ENCODE assay signal across 9 cellular contexts in the genomic region with DNA sequence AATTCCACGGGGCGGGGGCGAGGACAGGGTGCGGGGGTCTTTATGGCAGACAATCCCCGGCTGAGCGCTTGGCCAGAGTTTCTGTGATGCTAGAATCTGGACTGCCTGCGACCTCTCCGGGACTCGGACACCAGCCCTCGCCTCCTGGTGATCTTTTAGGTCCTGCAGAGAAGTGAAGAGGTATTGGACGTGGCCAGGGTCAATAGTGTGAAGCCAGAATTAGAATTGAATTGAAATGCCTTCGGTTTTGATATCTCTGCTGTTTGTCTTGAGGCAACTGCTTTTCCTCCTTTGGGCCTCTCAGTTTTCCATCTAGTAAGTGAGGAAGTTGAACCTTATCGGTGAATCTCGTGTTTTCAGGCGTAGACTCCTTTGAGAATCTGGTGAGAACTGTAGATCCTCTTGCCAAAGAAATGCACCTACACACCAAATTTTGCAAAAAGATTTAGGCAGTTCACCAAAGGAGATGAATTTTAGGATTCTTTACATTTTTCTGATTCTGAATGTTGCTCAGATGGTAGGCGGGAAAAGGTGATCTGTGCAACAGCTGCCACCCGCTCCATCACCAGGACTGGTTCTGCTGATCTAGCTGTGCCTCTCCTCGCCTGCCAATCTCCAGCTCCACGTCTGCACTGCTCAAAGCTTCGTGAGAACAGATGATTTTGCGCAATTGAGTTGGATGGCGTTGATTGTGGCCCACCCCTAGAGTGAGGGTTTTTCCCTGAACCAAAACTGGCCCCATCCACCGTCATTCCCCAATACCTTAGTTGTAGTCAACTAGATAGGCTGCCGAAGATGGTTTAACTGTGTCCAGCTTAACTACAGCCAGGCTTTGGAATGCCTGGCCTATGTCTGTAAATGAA. TPM values are rescaled to one million over a fixed set of nuclear protein-coding genes. Genes with fewer than 3 reads are reported as not detected.
DNase-seq lines count a peak whose midpoint lies in the region; ATAC-seq and TF ChIP-seq lines count a peak whose summit lies in the region.
"Had no signal": no experiment of that assay in that cellular context is flagged by ENCODE, and none has a peak within 500 bp of the region (broad histone marks: within the 10 kb centered on the region; RNA-seq: fewer than 3 reads in every experiment).

No MANE protein-coding gene starts in this region.

- H3K4me3 Mint-ChIP-seq in dendritic cell treated with granulocyte-macrophage colony-stimulating factor and Interleukin-4, amounts not matched to agents 40 ng/mL and 50 ng/mL, for 4 days = peak overlapping the region; percentile 100

- peak overlapping the region; percentile 94 for H3K4me2 ChIP-seq in BLaER1

- CTCF ChIA-PET in Panc1 (lab: Charles Lee) = no interaction called here

- H3K27ac Mint-ChIP-seq in dendritic cell treated with granulocyte-macrophage colony-stimulating factor and Interleukin-4, amounts not matched to agents 40 ng/mL and 50 ng/mL, for 4 days = peak overlapping the region; percentile 97

- TSS peak; percentile 95 for BruUV-seq in Panc1 (replicated peaks; lab: Mats Ljungman, UMichigan)

- H3K36me3 ChIP-seq in BLaER1 = peaks cover 4% of the 10 kb centered on the region
- H3K36me3 ChIP-seq in Panc1 (ENCODE audit: control insufficient read depth, insufficient read depth, low read length) = peaks cover 7% of the 10 kb centered on the region; the same call in 1 of the 2 replicates

- peaks cover 41% of the 10 kb centered on the region for H4K20me1 ChIP-seq in BLaER1

- H3K4me1 ChIP-seq in BLaER1 = peaks cover 46% of the 10 kb centered on the region
- H3K4me1 ChIP-seq in Panc1 (ENCODE audit: control insufficient read depth, insufficient read depth, low read length) = peaks cover 29% of the 10 kb centered on the region

- H3K4me3 ChIP-seq in BLaER1 (peak overlapping the region; percentile 95), Panc1 (ENCODE audit: low read depth in 2 of 2, low read length in 2 of 2) (peak overlapping the region; percentile 74 to 100)

- H3K27me3 ChIP-seq in BLaER1 = no peaks in the 10 kb centered on the region
- H3K27me3 ChIP-seq in Panc1 (ENCODE audit: control insufficient read depth, insufficient read depth, low read length) = no peaks in the 10 kb centered on the region

- TF ChIP-seq CTCF in Panc1 (IDR thresholded peaks at IDR 0.05) = no peak

- peaks cover 56% of the 10 kb centered on the region for H3K4me1 Mint-ChIP-seq in dendritic cell treated with granulocyte-macrophage colony-stimulating factor and Interleukin-4, amounts not matched to agents 40 ng/mL and 50 ng/mL, for 4 days (ENCODE audit: low read depth)

- in situ Hi-C loops in Panc1 (cut with HindIII; ENCODE audit: low pct_unique_long_range_greater_than_20kb, low sequenced_read_pairs) = no loop called here

- no peaks in the 10 kb centered on the region for H3K9me3 Mint-ChIP-seq in dendritic cell treated with granulocyte-macrophage colony-stimulating factor and Interleukin-4, amounts not matched to agents 40 ng/mL and 50 ng/mL, for 4 days

- peaks cover 33% of the 10 kb centered on the region for H3K36me3 Mint-ChIP-seq in dendritic cell treated with granulocyte-macrophage colony-stimulating factor and Interleukin-4, amounts not matched to agents 40 ng/mL and 50 ng/mL, for 4 days (ENCODE audit: low read depth)

- H3K9me3 ChIP-seq in BLaER1 (no peaks in the 10 kb centered on the region), Panc1 (ENCODE audit: control insufficient read depth, insufficient read depth, low read depth, low read length) (no peaks in the 10 kb centered on the region)

- ATAC-seq in GM19328 (IDR thresholded peaks at IDR 0.05; ENCODE audit: unreplicated experiment) = peak; percentile 7
- ATAC-seq in Panc1 = peak; percentile 6; the same call in 1 of the 2 replicates
- ATAC-seq in HG02588 (IDR thresholded peaks at IDR 0.05; ENCODE audit: unreplicated experiment) = no peak

- peak overlapping the region; percentile 93 for H3K27ac ChIP-seq in BLaER1
- H3K27ac ChIP-seq in Panc1 (ENCODE audit: low read length) = peak overlapping the region; percentile 92

- no peaks in the 10 kb centered on the region for H3K27me3 Mint-ChIP-seq in dendritic cell treated with granulocyte-macrophage colony-stimulating factor and Interleukin-4, amounts not matched to agents 40 ng/mL and 50 ng/mL, for 4 days

- H3K9ac ChIP-seq in BLaER1 = peak overlapping the region; percentile 96

- POLR2A ChIA-PET in Panc1 (lab: Charles Lee) = no interaction called here

- intact Hi-C loops in Panc1 (cut with micrococcal nuclease; ENCODE audit: unreplicated experiment) = loop anchor here (10.0 kb wide), 1 partner anchor 393 kb away; no protein-coding TSS in a partner anchor
- intact Hi-C loops in dendritic cell treated with granulocyte-macrophage colony-stimulating factor and Interleukin-4, amounts not matched to agents 40 ng/mL and 50 ng/mL, for 4 days (cut with micrococcal nuclease) = loop anchor here (1.0 to 10.0 kb wide), 5 partner anchors 100 to 676 kb away; a partner anchor contains a TSS

- DNase-seq in Panc1 (ENCODE audit: low read depth, low spot score) (no peak), mucosa of gallbladder (ENCODE audit: low spot score) (peak; percentile 20), dedifferentiated amniotic fluid mesenchymal stem cell (ENCODE audit: extremely low spot score) (no peak), NCI-H1694 (lab: John Stamatoyannopoulos, UW) (no peak)

RNA-seq across cellular contexts. Expression of a gene that starts 0.8 kb away (rescaled TPM):
- 37.8 TPM for total RNA-seq in Panc1 (2021; ENCODE audit: unreplicated experiment)
- 24.2 TPM for polyA plus RNA-seq in Panc1 (2012; ENCODE audit: insufficient read length)
- total RNA-seq in mucosa of gallbladder = 34.8 TPM

RNA-seq across cellular contexts. Expression of a gene that starts 24.4 kb away (rescaled TPM):
- total RNA-seq in Panc1 (2021; ENCODE audit: unreplicated experiment) (0.49 TPM), mucosa of gallbladder (48.9 TPM)
- 0.27 TPM for polyA plus RNA-seq in Panc1 (2012; ENCODE audit: insufficient read length)
- total RNA-seq: T-helper 2 cell treated with Interferon-gamma antibody and Interleukin-4, amounts not matched to agents 100 ng/mL and 5 ng/mL, for 36 hours had no signal

RNA-seq across cellular contexts. Expression of a gene that starts 35.7 kb away (rescaled TPM):
- total RNA-seq in Panc1 (2021; ENCODE audit: unreplicated experiment) (not detected), mucosa of gallbladder (not detected)
- polyA plus RNA-seq in Panc1 (2012; ENCODE audit: insufficient read length) = 0.55 TPM
- total RNA-seq: T-helper 2 cell treated with Interferon-gamma antibody and Interleukin-4, amounts not matched to agents 100 ng/mL and 5 ng/mL, for 36 hours had no signal

Comparison
In these comparisons a context has a peak if more than half of its experiments do, and no peak if none do; other contexts are left out.
1. RNA of a gene that starts 24.4 kb away (total RNA-seq): 48.9 TPM in mucosa of gallbladder (single experiment); 0.49 TPM in Panc1 (single experiment); every median in the first group is over 10 times any median in the second.